Comparison of ENCODE assay signal across 22 cellular contexts in the genomic region with DNA sequence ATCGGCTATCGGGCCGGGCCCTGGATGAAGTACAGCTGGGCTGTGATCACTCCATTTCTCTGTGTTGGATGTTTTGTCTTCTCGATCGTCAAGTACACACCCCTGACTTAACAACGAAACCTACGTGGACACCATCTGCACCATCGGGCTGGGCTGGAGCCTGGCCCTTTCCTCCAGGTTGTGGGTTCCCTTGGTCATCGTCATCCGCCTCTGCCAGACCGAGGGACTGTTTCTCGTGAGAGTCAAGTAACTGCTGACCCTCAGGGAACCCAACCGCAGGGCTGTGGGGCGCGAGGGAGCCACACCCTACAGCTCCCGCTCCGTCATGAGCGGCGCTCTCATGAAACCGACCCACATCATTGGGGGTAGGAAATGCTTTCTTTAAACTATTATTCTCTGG.
"Had no signal": no experiment of that assay in that cellular context is flagged by ENCODE, and none has a peak within 500 bp of the region (broad histone marks: within the 10 kb centered on the region; RNA-seq: fewer than 3 reads in every experiment).

No MANE protein-coding gene starts in this region.

- H3K36me3 ChIP-seq: SJCRH30 had no signal

- H3K4me2 ChIP-seq: KMS-11 had no signal

- FAIRE-seq: HepG2, RCC 7860 had no signal

- H3K4me3 ChIP-seq: SJCRH30 had no signal

- H3K27ac ChIP-seq: KMS-11, SJCRH30 had no signal

- DNase-seq: IMR-90, Kasumi-1, MV-4-11, NCI-H1048, NCI-H1105 treated with DMSO at 0.1 percent for 48 hours, NCI-H1436, NCI-H187, NCI-H2029, NCI-H2081 treated with DMSO at 0.1 percent for 48 hours, NCI-H2171, NCI-H226, NCI-H446, NCI-H510A, NCI-H524 treated with DMSO at 0.1 percent for 48 hours, NCI-H69, NCI-H774, RPMI8226, SHP77 treated with DMSO at 0.1 percent for 48 hours, SJCRH30 had no signal

- ATAC-seq: HepG2 had no signal

- H3K27me3 ChIP-seq: SJCRH30 had no signal

- H3K9ac ChIP-seq: KMS-11 had no signal

- H3K4me1 ChIP-seq: SJCRH30 had no signal

- H3K9me3 ChIP-seq: SJCRH30 had no signal
